Comparison of ENCODE assay signal across 8 cellular contexts in genomic region chr11:66003291-66003690, GRCh38. TPM values are rescaled to one million over a fixed set of nuclear protein-coding genes. Genes with fewer than 3 reads are reported as not detected.
DNase-seq lines count a peak whose midpoint lies in the region; ATAC-seq and TF ChIP-seq lines count a peak whose summit lies in the region.

No MANE protein-coding gene starts in this region.

- in situ Hi-C loops in brain microvascular endothelial cell (cut with HindIII; ENCODE audit: low pct_ligation_motif_present, low sequenced_read_pairs) = no loop called here

- peak overlapping the region; percentile 96 for H3K27ac ChIP-seq in 22Rv1
- H3K27ac ChIP-seq in HUES48 (ENCODE audit: low read depth, low read length) = no peak overlapping the region
- no peak overlapping the region for H3K27ac ChIP-seq in brain microvascular endothelial cell

- no peak overlapping the region for H3K9ac ChIP-seq in HUES48 (ENCODE audit: low read depth, low read length)

- ATAC-seq in GM19351 (IDR thresholded peaks at IDR 0.05; ENCODE audit: unreplicated experiment) = no peak

- no peaks in the 10 kb centered on the region for H3K9me3 ChIP-seq in HUES48 (ENCODE audit: control insufficient read depth, insufficient read depth, low read length)
- H3K9me3 ChIP-seq in mononuclear cell (ENCODE audit: low read depth, low read length) = no peaks in the 10 kb centered on the region

- DNase-seq in brain microvascular endothelial cell = no peak
- DNase-seq in AML-193 (lab: John Stamatoyannopoulos, UW) = no peak
- no peak for DNase-seq in NCI-H345 (lab: John Stamatoyannopoulos, UW)
- no peak for DNase-seq in retina

- H3K27me3 ChIP-seq in HUES48 (ENCODE audit: control insufficient read depth, insufficient read depth, low read length) (no peaks in the 10 kb centered on the region), brain microvascular endothelial cell (replicated peaks) (no peaks in the 10 kb centered on the region), mononuclear cell (ENCODE audit: insufficient read depth, low read length) (no peaks in the 10 kb centered on the region)

- H3K36me3 ChIP-seq in HUES48 (ENCODE audit: control insufficient read depth, insufficient read depth, low read length) (peaks cover 43% of the 10 kb centered on the region), brain microvascular endothelial cell (replicated peaks) (peaks cover 30% of the 10 kb centered on the region)

- TF ChIP-seq CTCF in 22Rv1 (IDR thresholded peaks at IDR 0.05) = no peak
- no peak for TF ChIP-seq CTCF in brain microvascular endothelial cell (IDR thresholded peaks at IDR 0.05; ENCODE audit: low read depth, low read length, missing control alignments)

- peaks cover 8% of the 10 kb centered on the region for H3K4me1 ChIP-seq in HUES48 (ENCODE audit: control insufficient read depth, insufficient read depth, low read length)
- H3K4me1 ChIP-seq in mononuclear cell (ENCODE audit: insufficient read depth, low read length) = peaks cover 26% of the 10 kb centered on the region

- peak overlapping the region; percentile 95 for H3K4me3 ChIP-seq in HUES48 (ENCODE audit: low read depth, low read length)
- H3K4me3 ChIP-seq in brain microvascular endothelial cell (ENCODE audit: low read depth, low read length) = peak overlapping the region; percentile 99
- H3K4me3 ChIP-seq in mononuclear cell (ENCODE audit: low read length) = peak overlapping the region; percentile 92

RNA-seq across cellular contexts. Expression of gene BANF1, which starts 1.0 kb away (rescaled TPM):
- total RNA-seq in mononuclear cell = 7.6 TPM

RNA-seq across cellular contexts. Expression of gene EIF1AD, which starts 1.3 kb away (rescaled TPM):
- total RNA-seq in mononuclear cell = 83.2 TPM

RNA-seq across cellular contexts. Expression of gene CST6, which starts 8.5 kb away (rescaled TPM):
- total RNA-seq in mononuclear cell = not detected

RNA-seq across cellular contexts. Expression of gene CATSPER1, which starts 23.0 kb away (rescaled TPM):
- 1.0 TPM for total RNA-seq in mononuclear cell

RNA-seq across cellular contexts. Expression of gene SART1, which starts 41.8 kb away (rescaled TPM):
- 41.6 TPM for total RNA-seq in mononuclear cell
